In the genomic region with DNA sequence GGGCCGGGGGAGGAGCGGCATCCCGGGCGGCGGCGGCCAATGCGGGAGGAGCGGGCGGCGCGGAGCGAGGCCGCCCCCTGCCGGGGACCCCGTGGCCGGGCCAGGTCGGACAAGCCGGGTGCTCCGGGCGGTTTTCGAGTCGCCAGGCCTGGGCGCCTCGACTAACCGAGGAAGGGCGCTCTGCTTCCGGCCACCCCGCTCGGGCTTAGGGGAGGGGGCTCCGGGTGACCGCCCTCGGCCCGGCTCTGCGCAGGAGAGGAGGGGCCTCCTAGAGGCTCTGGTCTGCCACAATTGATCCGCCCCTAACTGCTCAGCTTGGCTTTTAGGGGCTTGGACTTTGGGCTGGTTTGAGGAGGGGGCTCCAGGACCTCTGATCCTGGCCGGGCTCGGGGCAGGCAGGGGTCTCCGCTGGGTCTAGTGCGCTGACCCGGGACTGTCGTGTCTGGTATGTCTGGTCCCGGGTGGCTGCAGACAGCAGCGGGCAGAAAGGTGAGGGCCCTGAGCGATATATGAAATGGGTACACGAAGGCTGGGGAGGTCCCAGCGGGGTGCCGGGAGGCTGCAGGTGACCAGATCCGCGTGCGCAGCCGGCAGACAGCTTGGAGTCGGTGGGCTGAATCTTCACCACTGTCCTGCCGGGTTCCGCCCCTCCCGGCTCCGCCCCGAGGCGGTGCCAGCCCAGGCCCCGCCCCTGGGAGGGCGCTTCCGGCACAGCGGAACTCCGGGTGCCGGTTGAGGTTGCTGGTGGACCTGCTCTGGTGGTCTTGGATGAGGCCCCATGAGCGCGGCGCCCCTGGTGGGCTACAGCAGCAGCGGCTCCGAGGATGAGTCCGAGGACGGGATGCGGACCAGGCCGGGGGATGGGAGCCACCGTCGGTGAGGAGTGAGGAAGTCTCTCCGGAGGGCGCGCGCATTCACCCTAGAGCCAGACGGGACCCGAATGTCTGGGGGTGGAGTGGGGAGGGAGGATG, we compare ENCODE assay signal across 8 cellular contexts. TPM values are rescaled to one million over a fixed set of nuclear protein-coding genes. Genes with fewer than 3 reads are reported as not detected.
DNase-seq lines count a peak whose midpoint lies in the region; ATAC-seq and TF ChIP-seq lines count a peak whose summit lies in the region.

TSS of gene USB1 (plus strand) at position 702 of the 971 bp plus-strand sequence. CDS start at position 779, 77 bp downstream.

- no TSS peak for BruUV-seq in Caco-2 (replicated peaks; lab: Mats Ljungman, UMichigan)

- H3K9ac ChIP-seq in OCI-LY1 (ENCODE audit: low read length) (peak within 1 kb of the TSS; percentile 95), muscle layer of colon (ENCODE audit: low read length) (peak within 1 kb of the TSS; percentile 33)

- H3K27me3 ChIP-seq in Caco-2 (replicated peaks; ENCODE audit: control insufficient read depth, insufficient read depth, low read length) = no peaks in the 10 kb centered on the region
- no peaks in the 10 kb centered on the region for H3K27me3 ChIP-seq in OCI-LY1 (ENCODE audit: insufficient read depth, low read length)
- no peaks in the 10 kb centered on the region for H3K27me3 ChIP-seq in muscle layer of colon (ENCODE audit: control insufficient read depth in 1 of 2, insufficient read depth in 2 of 2, low read length in 2 of 2)

- H3K4me3 ChIP-seq in Caco-2 (ENCODE audit: low read depth, low read length) (peak within 1 kb of the TSS; percentile 88), OCI-LY1 (ENCODE audit: low read depth, low read length, poor library complexity, severe bottlenecking) (peak within 1 kb of the TSS; percentile 70), muscle layer of colon (ENCODE audit: low read depth in 1 of 2, low read length in 2 of 2) (peak within 1 kb of the TSS; percentile 87 to 94)

- TF ChIP-seq CTCF in Caco-2 (IDR thresholded peaks at IDR 0.05; ENCODE audit: insufficient read depth in 1 of 2, low read depth in 1 of 2, low read length in 1 of 2, severe bottlenecking in 1 of 2, unreplicated experiment in 1 of 2) (peak; percentile 76 to 97), OCI-LY1 (IDR thresholded peaks at IDR 0.05; ENCODE audit: low read length) (peak; percentile 44)

- H3K36me3 ChIP-seq in Caco-2 (ENCODE audit: control insufficient read depth, insufficient read depth, low read length) (no peaks in the 10 kb centered on the region), OCI-LY1 (ENCODE audit: insufficient read depth, low read length) (peaks cover 36% of the 10 kb centered on the region), muscle layer of colon (ENCODE audit: insufficient read depth, low read length) (peaks cover 19% of the 10 kb centered on the region)

- H3K9me3 ChIP-seq in Caco-2 (no peaks in the 10 kb centered on the region), OCI-LY1 (ENCODE audit: low read length) (no peaks in the 10 kb centered on the region), muscle layer of colon (ENCODE audit: low read length) (no peaks in the 10 kb centered on the region)

- CTCF ChIA-PET in Caco-2 (lab: Charles Lee) = interaction anchor here (0.6 to 2.4 kb wide), 10 partner anchors 13 to 504 kb away, joined by 3 to 13 read pairs (median 4); no protein-coding TSS in a partner anchor

- TF ChIP-seq POLR2A in erythroblast (IDR thresholded peaks at IDR 0.05; ENCODE audit: low read length) = peak; percentile 77

- no peaks in the 10 kb centered on the region for H3F3A ChIP-seq in OCI-LY1 (ENCODE audit: insufficient read depth, low read length)

- POLR2A ChIA-PET in Caco-2 (lab: Charles Lee) = interaction anchor here (0.9 to 1.6 kb wide), 3 partner anchors 23 to 128 kb away, joined by 4 to 7 read pairs (median 6); partner anchors contain the start of genes CFAP20 and MMP15

- peaks cover 38% of the 10 kb centered on the region for H3K36me3 Mint-ChIP-seq in Caco-2 (ENCODE audit: insufficient read depth, unreplicated experiment)

- H3K79me2 ChIP-seq in OCI-LY1 (ENCODE audit: insufficient read depth, low read length) = no peaks in the 10 kb centered on the region

- H3K27ac Mint-ChIP-seq in Caco-2 (ENCODE audit: unreplicated experiment) = peak within 1 kb of the TSS; percentile 73

- no peaks in the 10 kb centered on the region for H4K20me1 ChIP-seq in OCI-LY1 (ENCODE audit: insufficient read depth, low read length)

- H3K4me1 ChIP-seq in Caco-2 (peaks cover 17% of the 10 kb centered on the region), OCI-LY1 (ENCODE audit: insufficient read depth, low read length, severe bottlenecking) (peaks cover 22% of the 10 kb centered on the region), muscle layer of colon (ENCODE audit: insufficient read depth, low read length) (peaks cover 12% of the 10 kb centered on the region)

- no peaks in the 10 kb centered on the region for H3K4me1 Mint-ChIP-seq in Caco-2 (ENCODE audit: low read depth, unreplicated experiment)

- H3K4me2 ChIP-seq in OCI-LY1 (ENCODE audit: low read length) = peak within 1 kb of the TSS; percentile 97

- peak within 1 kb of the TSS; percentile 96 for H3K4me3 Mint-ChIP-seq in Caco-2 (ENCODE audit: unreplicated experiment)

- ATAC-seq in GM19452 (IDR thresholded peaks at IDR 0.05; ENCODE audit: unreplicated experiment) (peak; percentile 77), HG03575 (IDR thresholded peaks at IDR 0.05; ENCODE audit: extremely low read depth, insufficient number of reproducible peaks, low FRiP score, unreplicated experiment) (peak; percentile 71)

- intact Hi-C loops in Caco-2 (cut with micrococcal nuclease; ENCODE audit: unreplicated experiment) = loop anchor here (1.0 to 5.0 kb wide), 6 partner anchors 19 to 244 kb away; partner anchors contain the start of gene MMP15

- DNase-seq in Caco-2 (peak; percentile 92 to 97), activated T-cell treated with anti-CD3 and anti-CD28 coated beads for 48 hours (ENCODE audit: low read depth) (peak; percentile 88), erythroblast (lab: John Stamatoyannopoulos, UW) (peak; percentile 90 to 93)
- peak; percentile 54 to 79 for DNase-seq in stimulated activated CD8-positive, alpha-beta memory T cell treated with anti-CD3 and anti-CD28 coated beads, Interleukin-7, amount 100 ng/mL, for 4 hours (ENCODE audit: low read depth in 2 of 2)

- peak within 1 kb of the TSS; percentile 73 for H3K27ac ChIP-seq in OCI-LY1 (ENCODE audit: low read depth, low read length, poor library complexity, severe bottlenecking)
- peak within 1 kb of the TSS; percentile 97 for H3K27ac ChIP-seq in muscle layer of colon (ENCODE audit: low read depth, low read length)

- H3K27me3 Mint-ChIP-seq in Caco-2 (ENCODE audit: insufficient read depth, unreplicated experiment) = no peaks in the 10 kb centered on the region

- H2AFZ ChIP-seq in OCI-LY1 (ENCODE audit: low read length) = no peak within 1 kb of the TSS

- H3K9me2 ChIP-seq in OCI-LY1 (ENCODE audit: low read depth, low read length) = no peaks in the 10 kb centered on the region

- no peaks in the 10 kb centered on the region for H3K9me3 Mint-ChIP-seq in Caco-2 (ENCODE audit: unreplicated experiment)

RNA-seq across cellular contexts. Expression of gene USB1, which starts in this region (rescaled TPM):
- total RNA-seq in Caco-2 (2022) = 90.5 and 91.2 TPM in 2 replicates

Comparison
In these comparisons a context has a peak if more than half of its experiments do, and no peak if none do; other contexts are left out.
1. Peak in every context shown above with its lines: DNase-seq, ATAC-seq, H3K4me3 ChIP-seq and H3K27ac ChIP-seq.